ENCODE assay signal across 8 cellular contexts in genomic region chr7:44043902-44044301, GRCh38. TPM values are rescaled to one million over a fixed set of nuclear protein-coding genes. Genes with fewer than 3 reads are reported as not detected.
DNase-seq lines count a peak whose midpoint lies in the region; ATAC-seq and TF ChIP-seq lines count a peak whose summit lies in the region.

No MANE protein-coding gene starts in this region.

- TF ChIP-seq CTCF in neural crest cell (conservative IDR thresholded peaks at IDR 0.05) = no peak

- H3K27ac ChIP-seq in CD4-positive, CD25-positive, alpha-beta regulatory T cell (ENCODE audit: insufficient read depth, low read length, poor library complexity, severe bottlenecking) = peak overlapping the region; percentile 86
- H3K27ac ChIP-seq in effector memory CD4-positive, alpha-beta T cell (ENCODE audit: insufficient read depth, low read length, poor library complexity, severe bottlenecking) = peak overlapping the region; percentile 89

- no peak for ATAC-seq in CD4-positive, CD25-positive, alpha-beta regulatory T cell (ENCODE audit: low read depth in 2 of 2)
- ATAC-seq in GM21825 (IDR thresholded peaks at IDR 0.05; ENCODE audit: unreplicated experiment) = no peak
- ATAC-seq in left colon = no peak

- intact Hi-C loops in left colon (cut with DNase I, micrococcal nuclease) = no loop called here

- peaks cover 48% of the 10 kb centered on the region for H3K4me1 ChIP-seq in CD4-positive, CD25-positive, alpha-beta regulatory T cell (ENCODE audit: control insufficient read depth, insufficient read depth, low read length, poor library complexity, severe bottlenecking)
- peaks cover 27% of the 10 kb centered on the region for H3K4me1 ChIP-seq in effector memory CD4-positive, alpha-beta T cell (ENCODE audit: control insufficient read depth, insufficient read depth, low read length, poor library complexity, severe bottlenecking)

- no peaks in the 10 kb centered on the region for H3K27me3 ChIP-seq in CD4-positive, CD25-positive, alpha-beta regulatory T cell (ENCODE audit: control insufficient read depth, insufficient read depth, low read length)
- H3K27me3 ChIP-seq in effector memory CD4-positive, alpha-beta T cell (replicated peaks; ENCODE audit: control insufficient read depth, insufficient read depth, low read length, poor library complexity, severe bottlenecking) = no peaks in the 10 kb centered on the region

- H3K27me3 Mint-ChIP-seq in CD4-positive, CD25-positive, alpha-beta regulatory T cell = no peaks in the 10 kb centered on the region
- peaks cover 22% of the 10 kb centered on the region for H3K27me3 Mint-ChIP-seq in neural crest cell (ENCODE audit: low read depth)

- H3K9me3 ChIP-seq in CD4-positive, CD25-positive, alpha-beta regulatory T cell (ENCODE audit: control insufficient read depth in 2 of 2, low read length in 2 of 2) = no peaks in the 10 kb centered on the region
- no peaks in the 10 kb centered on the region for H3K9me3 ChIP-seq in effector memory CD4-positive, alpha-beta T cell (ENCODE audit: control insufficient read depth, low read length)

- H3K4me3 ChIP-seq in CD4-positive, CD25-positive, alpha-beta regulatory T cell (ENCODE audit: low read depth, low read length) = peak overlapping the region; percentile 82
- H3K4me3 ChIP-seq in effector memory CD4-positive, alpha-beta T cell (ENCODE audit: insufficient read depth, low read depth, low read length, poor library complexity, severe bottlenecking) = peak overlapping the region; percentile 78

- peak overlapping the region; percentile 91 to 96 (median 94) for H3K27ac Mint-ChIP-seq in CD4-positive, CD25-positive, alpha-beta regulatory T cell
- peak overlapping the region; percentile 19 for H3K27ac Mint-ChIP-seq in neural crest cell (ENCODE audit: unreplicated experiment)

- H3K4me3 Mint-ChIP-seq in CD4-positive, CD25-positive, alpha-beta regulatory T cell = peak overlapping the region; percentile 92 to 99 (median 94)
- H3K4me3 Mint-ChIP-seq in neural crest cell = peak overlapping the region; percentile 93

- no peaks in the 10 kb centered on the region for H3K9me3 Mint-ChIP-seq in CD4-positive, CD25-positive, alpha-beta regulatory T cell
- H3K9me3 Mint-ChIP-seq in neural crest cell = no peaks in the 10 kb centered on the region

- no peak for DNase-seq in CD4-positive, CD25-positive, alpha-beta regulatory T cell
- DNase-seq in NCI-H69 (lab: John Stamatoyannopoulos, UW) (peak; percentile 42), neural crest cell (ENCODE audit: low read depth, low spot score) (no peak), left colon (no peak), AML-193 (lab: John Stamatoyannopoulos, UW) (no peak), NCI-H1436 treated with DMSO at 0.1 percent for 48 hours (lab: John Stamatoyannopoulos, UW) (no peak)
- no peak for DNase-seq in effector memory CD4-positive, alpha-beta T cell

- peaks cover 7% of the 10 kb centered on the region for H3K36me3 ChIP-seq in CD4-positive, CD25-positive, alpha-beta regulatory T cell (ENCODE audit: control insufficient read depth, insufficient read depth, low read length)
- peaks cover 3% of the 10 kb centered on the region for H3K36me3 ChIP-seq in effector memory CD4-positive, alpha-beta T cell (ENCODE audit: control insufficient read depth, insufficient read depth, low read length)

- peaks cover 12% of the 10 kb centered on the region for H3K36me3 Mint-ChIP-seq in CD4-positive, CD25-positive, alpha-beta regulatory T cell
- H3K36me3 Mint-ChIP-seq in neural crest cell (ENCODE audit: low read depth) = peaks cover 2% of the 10 kb centered on the region

- peaks cover 15 to 64% (median 40%) of the 10 kb centered on the region in 4 donors for H3K4me1 Mint-ChIP-seq in CD4-positive, CD25-positive, alpha-beta regulatory T cell
- peaks cover 37% of the 10 kb centered on the region for H3K4me1 Mint-ChIP-seq in neural crest cell

RNA-seq across cellular contexts. Expression of gene DBNL, which starts 0.6 kb away (rescaled TPM):
- 104 TPM for total RNA-seq in CD4-positive, CD25-positive, alpha-beta regulatory T cell
- polyA plus RNA-seq in CD4-positive, CD25-positive, alpha-beta regulatory T cell = 100 to 1,000 TPM; 138 to 206 (median 186) TPM
- total RNA-seq in neural crest cell (74.1 and 74.6 TPM in 2 replicates), left colon (10 to 100 TPM; 87.0 to 90.5 TPM)

RNA-seq across cellular contexts. Expression of gene PGAM2, which starts 21.5 kb away (rescaled TPM):
- 1.1 TPM for total RNA-seq in CD4-positive, CD25-positive, alpha-beta regulatory T cell
- polyA plus RNA-seq in CD4-positive, CD25-positive, alpha-beta regulatory T cell = not detected
- total RNA-seq in neural crest cell (1.8 and 2.4 TPM in 2 replicates), left colon (under 1 TPM; 0.58 to 0.64 TPM)

RNA-seq across cellular contexts. Expression of gene POLM, which starts 38.4 kb away (rescaled TPM):
- 38.0 TPM for total RNA-seq in CD4-positive, CD25-positive, alpha-beta regulatory T cell
- 10 to 100 TPM; 14.8 to 22.3 (median 20.2) TPM for polyA plus RNA-seq in CD4-positive, CD25-positive, alpha-beta regulatory T cell
- total RNA-seq in neural crest cell (21.5 and 26.0 TPM in 2 replicates), left colon (10 to 100 TPM; 20.7 to 22.8 TPM)

RNA-seq across cellular contexts. Expression of gene SPDYE1, which starts 46.2 kb away (rescaled TPM):
- not detected for total RNA-seq in CD4-positive, CD25-positive, alpha-beta regulatory T cell
- under 1 TPM; 0.08 to 0.17 (median 0.11) TPM for polyA plus RNA-seq in CD4-positive, CD25-positive, alpha-beta regulatory T cell
- total RNA-seq in neural crest cell (not detected in 2 replicates), left colon (not detected)
